ENCODE assay signal across 1 cellular context in genomic region chr15:78437762-78438594, GRCh38.
TF ChIP-seq lines count a peak whose summit lies in the region.

Gene IREB2 (plus strand): TSS chr15:78438216. CDS start chr15:78438338, 122 bp downstream.

TF ChIP-seq in HepG2, 621 proteins besides CTCF, POLR2A, EP300 and RAD21 (continued from another document and continues in another):
- TF ChIP-seq PRDM10 (CRISPR knock-in tag; IDR thresholded peaks at IDR 0.05; ENCODE audit: low read depth), result 0 out of 2 replicates have a peak, but pooled peaks have one; percentile 4
- no peak for TF ChIP-seq PCBP1 (IDR thresholded peaks at IDR 0.05; ENCODE audit: borderline replicate concordance, low read depth, low read length)
- no peak; the same call in 1 of the 2 replicates for TF ChIP-seq ZNF839 (CRISPR knock-in tag; IDR thresholded peaks at IDR 0.05; ENCODE audit: borderline replicate concordance)
- no peak; the same call in 1 of the 2 replicates for TF ChIP-seq ZBTB8A (CRISPR knock-in tag; IDR thresholded peaks at IDR 0.05; ENCODE audit: borderline replicate concordance, low read depth)
- no peak; the same call in 1 of the 2 replicates for TF ChIP-seq SMYD3 (CRISPR knock-in tag; IDR thresholded peaks at IDR 0.05)
- TF ChIP-seq ZNF282 (IDR thresholded peaks at IDR 0.05; ENCODE audit: partially characterized antibody), result no peak
- TF ChIP-seq ZNF512 (CRISPR knock-in tag; IDR thresholded peaks at IDR 0.05), result no peak
- TF ChIP-seq ZSCAN20 (CRISPR knock-in tag; IDR thresholded peaks at IDR 0.05; ENCODE audit: borderline replicate concordance), result peak; percentile 40; the same call in 1 of the 2 replicates
- no peak; the same call in 1 of the 2 replicates for TF ChIP-seq LBX2 (CRISPR knock-in tag; IDR thresholded peaks at IDR 0.05; ENCODE audit: borderline replicate concordance)
- no peak; the same call in 1 of the 2 replicates for TF ChIP-seq RXRB (CRISPR knock-in tag; IDR thresholded peaks at IDR 0.05; ENCODE audit: borderline replicate concordance)
- TF ChIP-seq RFX3 (CRISPR knock-in tag; IDR thresholded peaks at IDR 0.05), result no peak
- TF ChIP-seq ZNF747 (CRISPR knock-in tag; IDR thresholded peaks at IDR 0.05; ENCODE audit: borderline replicate concordance), result 0 out of 2 replicates have a peak, but pooled peaks have one; percentile 22
- peak; percentile 92 for TF ChIP-seq SAP130 (CRISPR knock-in tag; IDR thresholded peaks at IDR 0.05; ENCODE audit: low read depth)
- TF ChIP-seq CENPX (CRISPR knock-in tag; IDR thresholded peaks at IDR 0.05), result no peak
- TF ChIP-seq FOXO1 (CRISPR knock-in tag; IDR thresholded peaks at IDR 0.05), result no peak
- peak; percentile 90; the same call in 1 of the 2 replicates for TF ChIP-seq KDM5A (IDR thresholded peaks at IDR 0.05; ENCODE audit: borderline replicate concordance, low read length)
- no peak for TF ChIP-seq MED13 (CRISPR knock-in tag; IDR thresholded peaks at IDR 0.05)
- TF ChIP-seq ZSCAN31 (CRISPR knock-in tag; IDR thresholded peaks at IDR 0.05; ENCODE audit: low read depth), result peak; percentile 62
- no peak; the same call in 1 of the 2 replicates for TF ChIP-seq ZNF614 (CRISPR knock-in tag; IDR thresholded peaks at IDR 0.05; ENCODE audit: borderline replicate concordance)
- no peak for TF ChIP-seq MIXL1 (CRISPR knock-in tag; IDR thresholded peaks at IDR 0.05)
- no peak for TF ChIP-seq ZC3H4 (CRISPR knock-in tag; IDR thresholded peaks at IDR 0.05; ENCODE audit: borderline replicate concordance)
- TF ChIP-seq AGO1 (IDR thresholded peaks at IDR 0.05; ENCODE audit: low read depth, low read length, poor library complexity, severe bottlenecking), result no peak
- no peak for TF ChIP-seq ZUFSP (CRISPR knock-in tag; IDR thresholded peaks at IDR 0.05; ENCODE audit: borderline replicate concordance)
- TF ChIP-seq CENPBD1 (CRISPR knock-in tag; IDR thresholded peaks at IDR 0.05; ENCODE audit: borderline replicate concordance, low read depth), result no peak
- TF ChIP-seq ZNF343 (CRISPR knock-in tag; IDR thresholded peaks at IDR 0.05), result 0 out of 2 replicates have a peak, but pooled peaks have one; percentile 34
- no peak for TF ChIP-seq SNRNP70 (IDR thresholded peaks at IDR 0.05; ENCODE audit: low read depth, low read length)
- 0 out of 2 replicates have a peak, but pooled peaks have one; percentile 38 for TF ChIP-seq ZNF234 (CRISPR knock-in tag; conservative IDR thresholded peaks at IDR 0.05)
- TF ChIP-seq CC2D1A (CRISPR knock-in tag; IDR thresholded peaks at IDR 0.05), result no peak
- TF ChIP-seq ZNF567 (CRISPR knock-in tag; IDR thresholded peaks at IDR 0.05; ENCODE audit: borderline replicate concordance), result no peak
- TF ChIP-seq TEAD2 (CRISPR knock-in tag; IDR thresholded peaks at IDR 0.05), result no peak
- no peak for TF ChIP-seq ZNF260 (CRISPR knock-in tag; IDR thresholded peaks at IDR 0.05; ENCODE audit: borderline replicate concordance, low read depth)
- TF ChIP-seq ZNF207 (IDR thresholded peaks at IDR 0.05; ENCODE audit: borderline replicate concordance), result no peak
- TF ChIP-seq SOX13 (IDR thresholded peaks at IDR 0.05), result peak; percentile 38; the same call in 1 of the 2 replicates
- TF ChIP-seq SOX13 (CRISPR knock-in tag; conservative IDR thresholded peaks at IDR 0.05 in 1 of 2, IDR thresholded peaks at IDR 0.05 in 1 of 2), result 0 out of 4 replicates have a peak, but pooled peaks of 1 of the 2 experiments have one; percentile 10
- TF ChIP-seq ATF7 (IDR thresholded peaks at IDR 0.05), result no peak
- no peak; the same call in 1 of the 2 replicates for TF ChIP-seq ATF7 (CRISPR knock-in tag; IDR thresholded peaks at IDR 0.05)
- peak; percentile 19; the same call in 1 of the 2 replicates for TF ChIP-seq NFYB (CRISPR knock-in tag; IDR thresholded peaks at IDR 0.05)
- no peak for TF ChIP-seq RELA (CRISPR knock-in tag; IDR thresholded peaks at IDR 0.05)
- TF ChIP-seq ZNF652 (CRISPR knock-in tag; IDR thresholded peaks at IDR 0.05; ENCODE audit: borderline replicate concordance, low read depth), result no peak
- TF ChIP-seq ZNF710 (CRISPR knock-in tag; IDR thresholded peaks at IDR 0.05; ENCODE audit: borderline replicate concordance), result peak; percentile 70; the same call in 1 of the 2 replicates
- TF ChIP-seq GTF2F1 (IDR thresholded peaks at IDR 0.05; ENCODE audit: low read length), result peak; percentile 63; the same call in 1 of the 2 replicates
- TF ChIP-seq TCF7 (IDR thresholded peaks at IDR 0.05; ENCODE audit: low read depth), result no peak
- no peak for TF ChIP-seq CEBPG (CRISPR knock-in tag; IDR thresholded peaks at IDR 0.05)
- 0 out of 2 replicates have a peak, but pooled peaks have one; percentile 28 for TF ChIP-seq ZNF674 (CRISPR knock-in tag; IDR thresholded peaks at IDR 0.05; ENCODE audit: low read depth)
- no peak for TF ChIP-seq PLRG1 (conservative IDR thresholded peaks at IDR 0.05)
- TF ChIP-seq CBX1 (IDR thresholded peaks at IDR 0.05; ENCODE audit: low read depth), result no peak
- TF ChIP-seq MAFF (IDR thresholded peaks at IDR 0.05; ENCODE audit: low read depth, low read length), result no peak
- no peak for TF ChIP-seq ZNF557 (CRISPR knock-in tag; IDR thresholded peaks at IDR 0.05)
- peak; percentile 88; the same call in 1 of the 2 replicates for TF ChIP-seq SPEN (CRISPR knock-in tag; IDR thresholded peaks at IDR 0.05; ENCODE audit: low read depth)
- peak; percentile 31; the same call in 1 of the 2 replicates for TF ChIP-seq MIER3 (CRISPR knock-in tag; IDR thresholded peaks at IDR 0.05; ENCODE audit: borderline replicate concordance)
- TF ChIP-seq POLR2AphosphoS5 (IDR thresholded peaks at IDR 0.05; ENCODE audit: low read depth, low read length), result peak; percentile 91
- no peak for TF ChIP-seq ATRX (CRISPR knock-in tag; IDR thresholded peaks at IDR 0.05; ENCODE audit: borderline replicate concordance)
- no peak for TF ChIP-seq ZNF138 (CRISPR knock-in tag; IDR thresholded peaks at IDR 0.05; ENCODE audit: low read depth)
- no peak for TF ChIP-seq PRMT3 (CRISPR knock-in tag; IDR thresholded peaks at IDR 0.05; ENCODE audit: borderline replicate concordance, low read depth)
- no peak for TF ChIP-seq ARNT (IDR thresholded peaks at IDR 0.05)
- no peak for TF ChIP-seq PHF5A (CRISPR knock-in tag; IDR thresholded peaks at IDR 0.05; ENCODE audit: low read depth, unreplicated experiment)
- no peak for TF ChIP-seq DPF2 (CRISPR knock-in tag; IDR thresholded peaks at IDR 0.05; ENCODE audit: borderline replicate concordance, low read depth)
- TF ChIP-seq MAX (IDR thresholded peaks at IDR 0.05), result peak; percentile 76
- TF ChIP-seq ISX (CRISPR knock-in tag; conservative IDR thresholded peaks at IDR 0.05), result no peak
- TF ChIP-seq GMEB1 (CRISPR knock-in tag; IDR thresholded peaks at IDR 0.05; ENCODE audit: borderline replicate concordance), result peak; percentile 59; the same call in 1 of the 2 replicates
- TF ChIP-seq SRSF4 (IDR thresholded peaks at IDR 0.05; ENCODE audit: low read depth, low read length, poor library complexity, severe bottlenecking), result no peak
- TF ChIP-seq ZNF441 (CRISPR knock-in tag; IDR thresholded peaks at IDR 0.05; ENCODE audit: borderline replicate concordance), result peak; percentile 83
